Comparison of ENCODE assay signal across 15 cellular contexts in genomic region chr10:78658645-78659632, GRCh38.
DNase-seq lines count a peak whose midpoint lies in the region; ATAC-seq and TF ChIP-seq lines count a peak whose summit lies in the region.
"Had no signal": no experiment of that assay in that cellular context is flagged by ENCODE, and none has a peak within 500 bp of the region (broad histone marks: within the 10 kb centered on the region; RNA-seq: fewer than 3 reads in every experiment).

No MANE protein-coding gene starts in this region.

- intact Hi-C loops in posterior cingulate gyrus (cut with DNase I), result loop anchor here (5.0 to 10.0 kb wide), 2 partner anchors 447 to 604 kb away; no protein-coding TSS in a partner anchor

- TF ChIP-seq POLR2A in Raji (IDR thresholded peaks at IDR 0.05; ENCODE audit: insufficient read depth, low read depth, low read length), result peak; percentile 57

- DNase-seq in NCI-H1694 treated with DMSO at 0.1 percent for 48 hours (lab: John Stamatoyannopoulos, UW), result no peak
- no peak for DNase-seq in posterior cingulate gyrus
- DNase-seq in dedifferentiated amniotic fluid mesenchymal stem cell (ENCODE audit: extremely low spot score), result no peak
- DNase-seq in activated gamma-delta T cell (lab: John Stamatoyannopoulos, UW), result no peak
- DNase-seq: activated naive CD4-positive, alpha-beta T cell treated with anti-CD3 and anti-CD28 coated beads, Interleukin-2, amount 10 ng/mL, durations not matched to agents 7 days and 5 days; C1 segment of cervical spinal cord; cortex of kidney; heart right ventricle; NCI-H1105 treated with DMSO at 0.1 percent for 48 hours; right lobe of liver had no signal

- ATAC-seq in GM18498 (IDR thresholded peaks at IDR 0.05; ENCODE audit: unreplicated experiment) (peak; percentile 59), GM21390 (IDR thresholded peaks at IDR 0.05; ENCODE audit: unreplicated experiment) (peak; percentile 80), HG03139 (IDR thresholded peaks at IDR 0.05; ENCODE audit: unreplicated experiment) (peak; percentile 53)
- ATAC-seq: activated CD4-positive, CD25-positive, alpha-beta regulatory T cell treated with anti-CD3 and anti-CD28 coated beads, Interleukin-2, amount 50 U/mL, for 24 hours; heart right ventricle; right lobe of liver had no signal
